ENCODE assay signal across 8 cellular contexts in genomic region chr3:112990672-112991602, GRCh38. TPM values are rescaled to one million over a fixed set of nuclear protein-coding genes. Genes with fewer than 3 reads are reported as not detected.
DNase-seq lines count a peak whose midpoint lies in the region; ATAC-seq, FAIRE-seq and TF ChIP-seq lines count a peak whose summit lies in the region.

Gene GTPBP8 (plus strand): TSS chr3:112990984. CDS start chr3:112991000, 16 bp downstream.

- H3K4me3 ChIP-seq in GM12864 (ENCODE audit: low read depth, low read length) (peak within 1 kb of the TSS; percentile 74), SU-DHL-6 (ENCODE audit: insufficient read depth, low read length, poor library complexity, severe bottlenecking) (peak within 1 kb of the TSS; percentile 92), pancreas (peak within 1 kb of the TSS; percentile 64 to 80 (median 70)), tibial artery (peak within 1 kb of the TSS; percentile 75 to 89)

- no peak for TF ChIP-seq CTCF in GM12864 (IDR thresholded peaks at IDR 0.05; ENCODE audit: low read depth, low read length, missing control alignments)
- no peak for TF ChIP-seq CTCF in SU-DHL-6 (IDR thresholded peaks at IDR 0.05; ENCODE audit: insufficient read depth, low read length, poor library complexity, severe bottlenecking)
- TF ChIP-seq CTCF in pancreas (IDR thresholded peaks at IDR 0.05): no peak
- TF ChIP-seq CTCF in tibial artery (IDR thresholded peaks at IDR 0.05): peak in 1 of 2 experiments; percentile 17

- H3K27me3 ChIP-seq in SU-DHL-6 (ENCODE audit: low read length) (no peaks in the 10 kb centered on the region), pancreas (no peaks in the 10 kb centered on the region), tibial artery (no peaks in the 10 kb centered on the region)

- DNase-seq in GM12864 (ENCODE audit: low read depth) (peak; percentile 79), NCI-H128 (lab: John Stamatoyannopoulos, UW; ENCODE audit: unreplicated experiment) (peak; percentile 84), Right ventricle myocardium superior (peak; percentile 96), pancreas (peak; percentile 90 to 96 (median 91)), tibial artery (peak; percentile 89 to 93)
- peak; percentile 67 for DNase-seq in activated naive CD8-positive, alpha-beta T cell treated with anti-CD3 and anti-CD28 coated beads, Interleukin-2, amount 50 U/mL, for 16 hours (ENCODE audit: low read depth, low spot score)

- peaks cover 6% of the 10 kb centered on the region; the same call in 1 of the 2 replicates for H3K36me3 ChIP-seq in SU-DHL-6 (ENCODE audit: low read length)
- H3K36me3 ChIP-seq in pancreas: no peaks in the 10 kb centered on the region
- H3K36me3 ChIP-seq in tibial artery: no peaks in the 10 kb centered on the region

- no peak for FAIRE-seq in pancreas (lab: Jason Lieb, UNC)

- peak within 1 kb of the TSS; percentile 98 for H3K4me2 ChIP-seq in SU-DHL-6 (ENCODE audit: low read depth, low read length, poor library complexity, severe bottlenecking)

- H3K9me3 ChIP-seq in SU-DHL-6 (ENCODE audit: insufficient read depth, low read length) (no peaks in the 10 kb centered on the region), pancreas (no peaks in the 10 kb centered on the region), tibial artery (no peaks in the 10 kb centered on the region)

- 1% methylated on average over 69 to 70 of the region's 70 CpGs for WGBS in pancreas, 2 donors

- H3K9me2 ChIP-seq in SU-DHL-6 (replicated peaks; ENCODE audit: insufficient read depth, low read length): no peaks in the 10 kb centered on the region

- H3K4me1 ChIP-seq in pancreas: peaks cover 0 to 19% (median 17%) of the 10 kb centered on the region in 3 donors
- H3K4me1 ChIP-seq in tibial artery: peaks cover 0 to 35% (median 8%) of the 10 kb centered on the region in 4 donors

- peaks cover 42% of the 10 kb centered on the region for H3K79me2 ChIP-seq in SU-DHL-6 (ENCODE audit: insufficient read depth, low read length)

- peak; percentile 94 for ATAC-seq in HG02678 (IDR thresholded peaks at IDR 0.05; ENCODE audit: unreplicated experiment)
- ATAC-seq in Right ventricle myocardium superior (ENCODE audit: poor library complexity): peak; percentile 99
- ATAC-seq in pancreas: peak; percentile 94 to 98 (median 96)

- peaks cover 31% of the 10 kb centered on the region for H3F3A ChIP-seq in SU-DHL-6 (ENCODE audit: insufficient read depth)

- intact Hi-C loops in Right ventricle myocardium superior (cut with DNase I): no loop called here
- intact Hi-C loops in pancreas (cut with DNase I): no loop called here
- intact Hi-C loops in tibial artery (cut with DNase I; ENCODE audit: low total_unique reads): no loop called here

- H2AFZ ChIP-seq in SU-DHL-6 (ENCODE audit: low read depth, low read length, severe bottlenecking): peak within 1 kb of the TSS; percentile 90

- H3K9ac ChIP-seq in SU-DHL-6 (ENCODE audit: low read length): peak within 1 kb of the TSS; percentile 76

- no peaks in the 10 kb centered on the region for H4K20me1 ChIP-seq in SU-DHL-6 (ENCODE audit: low read depth, low read length)

- peak within 1 kb of the TSS; percentile 66 for H3K27ac ChIP-seq in SU-DHL-6 (ENCODE audit: low read depth, low read length)
- H3K27ac ChIP-seq in pancreas: peak within 1 kb of the TSS; percentile 97 to 100 (median 99)
- H3K27ac ChIP-seq in tibial artery: peak within 1 kb of the TSS; percentile 91 to 97

RNA-seq across cellular contexts. Expression of gene GTPBP8, which starts in this region (rescaled TPM):
- total RNA-seq in Right ventricle myocardium superior (28.4 TPM), pancreas (10 to 100 TPM in 1 of 6 donors, 1 to 10 TPM in 5; 4.0 to 14.0 (median 7.8) TPM)
- 1 to 10 TPM; 3.6 to 6.2 TPM for polyA plus RNA-seq in pancreas

Comparison
In these comparisons a context has a peak if more than half of its experiments do, and no peak if none do; other contexts are left out.
1. Peak in every context shown above with its lines: DNase-seq, ATAC-seq, H3K4me3 ChIP-seq and H3K27ac ChIP-seq.